Comparison of ENCODE assay signal across 3 cellular contexts in genomic region chr14:46325777-46326176, GRCh38.
"Had no signal": no experiment of that assay in that cellular context is flagged by ENCODE, and none has a peak within 500 bp of the region (broad histone marks: within the 10 kb centered on the region; RNA-seq: fewer than 3 reads in every experiment).

No MANE protein-coding gene starts in this region.

- DNase-seq: GDM1, GF-D8 had no signal

- H3K4me3 ChIP-seq: GM12878 had no signal
